Comparison of ENCODE assay signal across 19 cellular contexts in the genomic region with DNA sequence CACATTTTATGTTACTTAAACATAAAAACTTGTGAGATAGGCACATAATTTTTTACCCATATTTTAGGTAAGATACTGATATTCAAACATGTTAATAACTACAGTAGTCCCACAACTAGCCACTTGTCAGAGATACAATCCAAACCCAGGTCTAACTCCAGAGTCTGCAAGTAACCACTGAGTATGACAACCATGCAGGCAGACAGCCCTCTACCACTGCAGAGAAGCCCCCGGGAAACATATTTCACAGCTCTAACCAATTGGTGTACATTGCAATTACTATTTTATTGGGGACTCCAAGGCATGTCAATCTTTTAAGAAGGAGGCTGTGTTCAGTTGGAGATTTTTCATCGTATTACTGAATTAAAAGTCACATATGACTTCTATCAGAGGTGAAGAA.
DNase-seq lines count a peak whose midpoint lies in the region; ATAC-seq and TF ChIP-seq lines count a peak whose summit lies in the region.
"Had no signal": no experiment of that assay in that cellular context is flagged by ENCODE, and none has a peak within 500 bp of the region (broad histone marks: within the 10 kb centered on the region; RNA-seq: fewer than 3 reads in every experiment).

No MANE protein-coding gene starts in this region.

- H4K8ac ChIP-seq in mesenchymal stem cell (ENCODE audit: low read length): no peak overlapping the region

- no peaks in the 10 kb centered on the region for H3K36me3 ChIP-seq in adrenal gland (replicated peaks in 1 of 2)
- peaks cover 0 to 7% of the 10 kb centered on the region in 2 experiments for H3K36me3 ChIP-seq in mesenchymal stem cell (ENCODE audit: control insufficient read depth in 1 of 2, insufficient read depth in 2 of 2, low read depth in 1 of 2, low read length in 2 of 2)
- H3K36me3 ChIP-seq in stomach: no peaks in the 10 kb centered on the region
- H3K36me3 ChIP-seq: HAP-1, spleen had no signal

- peak overlapping the region; percentile 89 for H3K9ac ChIP-seq in mesenchymal stem cell (ENCODE audit: low read length)

- no peak overlapping the region for H3K4me2 ChIP-seq in mesenchymal stem cell (ENCODE audit: low read length, poor library complexity, severe bottlenecking)

- H3K36me3 Mint-ChIP-seq in T-helper 2 cell treated with Interferon-gamma antibody and Interleukin-4, amounts not matched to agents 5 μg/mL and 100 μg/mL, for 36 hours (ENCODE audit: low read depth): peaks cover 38% of the 10 kb centered on the region

- TF ChIP-seq CTCF in adrenal gland (IDR thresholded peaks at IDR 0.05) (no peak), stomach (IDR thresholded peaks at IDR 0.05) (no peak)

- 68 to 75% (median 72%) methylated on average over 2 of the region's 2 CpGs for WGBS in adrenal gland, 4 donors
- no CpG with 5 or more reads among the region's 2 CpGs for WGBS in mesenchymal stem cell
- 38 to 61% (median 53%) methylated on average over 2 of the region's 2 CpGs for WGBS in stomach, 5 donors

- peak overlapping the region in 1 of 2 experiments; percentile 5 for H2BK12ac ChIP-seq in mesenchymal stem cell (ENCODE audit: low read length in 2 of 2)

- peaks cover 27% of the 10 kb centered on the region for H3K4me1 Mint-ChIP-seq in T-helper 2 cell treated with Interferon-gamma antibody and Interleukin-4, amounts not matched to agents 5 μg/mL and 100 μg/mL, for 36 hours (ENCODE audit: low read depth)

- H3K4me1 ChIP-seq in adrenal gland (replicated peaks in 1 of 2): peaks cover 26 to 55% of the 10 kb centered on the region in 2 donors
- H3K4me1 ChIP-seq in mesenchymal stem cell (ENCODE audit: control insufficient read depth, insufficient read depth, low read depth, low read length): peaks cover 9% of the 10 kb centered on the region
- H3K4me1 ChIP-seq in stomach: peaks cover 26 to 80% (median 47%) of the 10 kb centered on the region in 4 donors

- H2AK5ac ChIP-seq in mesenchymal stem cell (ENCODE audit: low read length, severe bottlenecking): peak overlapping the region; percentile 74

- no peak overlapping the region for H3K23ac ChIP-seq in mesenchymal stem cell (ENCODE audit: low read length in 2 of 2)

- H3K18ac ChIP-seq in mesenchymal stem cell (ENCODE audit: low read depth in 1 of 2, low read length in 2 of 2): no peak overlapping the region

- H2BK120ac ChIP-seq in mesenchymal stem cell (ENCODE audit: low read depth, low read length): no peak overlapping the region

- no peak for TF ChIP-seq EP300 in stomach (IDR thresholded peaks at IDR 0.05)

- H3K4me3 ChIP-seq in adrenal gland: no peak overlapping the region
- no peak overlapping the region for H3K4me3 ChIP-seq in mesenchymal stem cell (ENCODE audit: insufficient read depth in 1 of 2, low read depth in 1 of 2, low read length in 2 of 2)
- H3K4me3 ChIP-seq in stomach: no peak overlapping the region
- H3K4me3 ChIP-seq: HAP-1, SK-N-MC, spleen had no signal

- H3K27me3 Mint-ChIP-seq in T-helper 2 cell treated with Interferon-gamma antibody and Interleukin-4, amounts not matched to agents 5 μg/mL and 100 μg/mL, for 36 hours (ENCODE audit: low read depth): no peaks in the 10 kb centered on the region
- H3K27me3 Mint-ChIP-seq: activated CD4-positive, alpha-beta memory T cell treated with anti-CD3 and anti-CD28 coated beads, Interleukin-2, amount 10 ng/mL, durations not matched to agents 7 days and 5 days; activated T-helper 17 cell treated with anti-CD3 and anti-CD28 coated beads, Interleukin-2, amount 50 U/mL, for 72 hours; stimulated activated naive CD8-positive, alpha-beta T cell treated with anti-CD3 and anti-CD28 coated beads, Interleukin-15, Interleukin-2, amounts not matched to agents 100 ng/mL and 50 ng/mL, for 24 hours had no signal

- no peak for DNase-seq in T-helper 2 cell treated with Interferon-gamma antibody and Interleukin-4, amounts not matched to agents 5 μg/mL and 100 μg/mL, for 36 hours (ENCODE audit: low spot score)
- DNase-seq in T-helper 2 cell (no peak), adrenal gland (no peak), mesenchymal stem cell (no peak), stomach (no peak), kidney glomerular epithelial cell (lab: John Stamatoyannopoulos, UW) (no peak)
- DNase-seq in effector CD8-positive, alpha-beta T cell (lab: John Stamatoyannopoulos, UW): no peak
- DNase-seq: activated CD4-positive, alpha-beta memory T cell treated with anti-CD3 and anti-CD28 coated beads, Interleukin-2, amount 10 ng/mL, durations not matched to agents 7 days and 5 days; aorta; KBM-7; NCI-H1436 treated with DMSO at 0.1 percent for 48 hours; spleen had no signal

- H3K27me3 ChIP-seq in adrenal gland (no peaks in the 10 kb centered on the region), mesenchymal stem cell (ENCODE audit: control insufficient read depth in 1 of 2, insufficient read depth in 1 of 2, low read length in 2 of 2) (no peaks in the 10 kb centered on the region), stomach (no peaks in the 10 kb centered on the region)
- H3K27me3 ChIP-seq: spleen had no signal

- H4K91ac ChIP-seq in mesenchymal stem cell (ENCODE audit: low read length): no peak overlapping the region

- no peak overlapping the region for H3K4me3 Mint-ChIP-seq in T-helper 2 cell treated with Interferon-gamma antibody and Interleukin-4, amounts not matched to agents 5 μg/mL and 100 μg/mL, for 36 hours
- H3K4me3 Mint-ChIP-seq: activated CD4-positive, alpha-beta memory T cell treated with anti-CD3 and anti-CD28 coated beads, Interleukin-2, amount 10 ng/mL, durations not matched to agents 7 days and 5 days; activated T-helper 17 cell treated with anti-CD3 and anti-CD28 coated beads, Interleukin-2, amount 50 U/mL, for 72 hours; stimulated activated naive CD8-positive, alpha-beta T cell treated with anti-CD3 and anti-CD28 coated beads, Interleukin-15, Interleukin-2, amounts not matched to agents 100 ng/mL and 50 ng/mL, for 24 hours had no signal

- no peak overlapping the region for H2BK15ac ChIP-seq in mesenchymal stem cell (ENCODE audit: low read depth, poor library complexity, severe bottlenecking)

- H3K9me3 ChIP-seq in adrenal gland (replicated peaks in 1 of 3) (no peaks in the 10 kb centered on the region), mesenchymal stem cell (ENCODE audit: control insufficient read depth, low read length) (no peaks in the 10 kb centered on the region), stomach (no peaks in the 10 kb centered on the region)
- H3K9me3 ChIP-seq: HAP-1, spleen had no signal

- no peak for ATAC-seq in HG03097 (IDR thresholded peaks at IDR 0.05; ENCODE audit: low FRiP score, unreplicated experiment)
- ATAC-seq: activated T-helper 17 cell treated with anti-CD3 and anti-CD28 coated beads, Interleukin-2, amount 50 U/mL, for 72 hours had no signal

- H3K4ac ChIP-seq in mesenchymal stem cell (ENCODE audit: low read depth in 1 of 2, low read length in 2 of 2): no peak overlapping the region

- H2BK5ac ChIP-seq in mesenchymal stem cell (ENCODE audit: low read depth, low read length, poor library complexity, severe bottlenecking): no peak overlapping the region

- no peak for TF ChIP-seq POLR2A in adrenal gland (IDR thresholded peaks at IDR 0.05)
- no peak for TF ChIP-seq POLR2A in stomach (IDR thresholded peaks at IDR 0.05)

- no peak overlapping the region for H2AFZ ChIP-seq in mesenchymal stem cell (ENCODE audit: low read depth, low read length)

- H3K27ac Mint-ChIP-seq in T-helper 2 cell treated with Interferon-gamma antibody and Interleukin-4, amounts not matched to agents 5 μg/mL and 100 μg/mL, for 36 hours: peak overlapping the region; percentile 61
- H3K27ac Mint-ChIP-seq: activated CD4-positive, alpha-beta memory T cell treated with anti-CD3 and anti-CD28 coated beads, Interleukin-2, amount 10 ng/mL, durations not matched to agents 7 days and 5 days; activated T-helper 17 cell treated with anti-CD3 and anti-CD28 coated beads, Interleukin-2, amount 50 U/mL, for 72 hours; stimulated activated naive CD8-positive, alpha-beta T cell treated with anti-CD3 and anti-CD28 coated beads, Interleukin-15, Interleukin-2, amounts not matched to agents 100 ng/mL and 50 ng/mL, for 24 hours had no signal

- peak overlapping the region in 3 of 5 donors; percentile 52 to 90 (median 70) for H3K27ac ChIP-seq in adrenal gland
- H3K27ac ChIP-seq in mesenchymal stem cell (ENCODE audit: low read length, poor library complexity, severe bottlenecking): peak overlapping the region; percentile 88
- peak overlapping the region in 4 of 5 donors; percentile 73 to 90 (median 82) for H3K27ac ChIP-seq in stomach
- H3K27ac ChIP-seq: 22Rv1, C4-2B, SK-N-MC had no signal

- peaks cover 7% of the 10 kb centered on the region for H3K79me1 ChIP-seq in mesenchymal stem cell (replicated peaks; ENCODE audit: low read length, poor library complexity, severe bottlenecking)

- H3K9me3 Mint-ChIP-seq in T-helper 2 cell treated with Interferon-gamma antibody and Interleukin-4, amounts not matched to agents 5 μg/mL and 100 μg/mL, for 36 hours: peaks cover 6% of the 10 kb centered on the region
- H3K9me3 Mint-ChIP-seq: activated T-helper 17 cell treated with anti-CD3 and anti-CD28 coated beads, Interleukin-2, amount 50 U/mL, for 72 hours; stimulated activated naive CD8-positive, alpha-beta T cell treated with anti-CD3 and anti-CD28 coated beads, Interleukin-15, Interleukin-2, amounts not matched to agents 100 ng/mL and 50 ng/mL, for 24 hours had no signal

- H3K14ac ChIP-seq in mesenchymal stem cell (ENCODE audit: low read length in 2 of 2): no peak overlapping the region

- intact Hi-C loops in adrenal gland (cut with DNase I): no loop called here
- intact Hi-C loops in stomach (cut with DNase I; ENCODE audit: low total_unique reads): loop anchor here (10.0 kb wide), 1 partner anchor 137 kb away; a partner anchor contains a TSS
